21 cellular contexts compared by ENCODE assay signal in the genomic region with DNA sequence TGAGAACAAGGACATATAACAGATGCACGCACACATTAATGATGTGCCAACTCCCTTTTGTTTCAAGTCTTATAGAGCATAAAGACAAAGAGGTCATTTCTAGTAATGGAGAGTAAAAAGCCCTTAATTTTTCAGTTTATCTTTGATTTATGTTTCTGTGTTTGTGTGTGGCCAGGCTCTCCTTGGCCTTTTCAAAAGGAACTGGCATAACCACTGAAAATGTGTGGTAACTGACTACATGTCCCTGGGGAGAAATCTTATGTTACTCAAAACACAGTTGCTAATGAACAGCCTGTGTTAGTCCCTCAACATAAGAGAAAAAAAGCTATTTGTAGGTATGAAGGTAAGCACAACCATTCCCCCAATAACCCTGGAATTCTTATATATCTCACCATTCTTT. TPM values are rescaled to one million over a fixed set of nuclear protein-coding genes. Genes with fewer than 3 reads are reported as not detected.
DNase-seq lines count a peak whose midpoint lies in the region; ATAC-seq and TF ChIP-seq lines count a peak whose summit lies in the region.
"Had no signal": no experiment of that assay in that cellular context is flagged by ENCODE, and none has a peak within 500 bp of the region (broad histone marks: within the 10 kb centered on the region; RNA-seq: fewer than 3 reads in every experiment).

No MANE protein-coding gene starts in this region.

- TF ChIP-seq CTCF in activated B cell treated with CpG ODN at 0.5 μM for 24 hours (IDR thresholded peaks at IDR 0.05): no peak
- no peak for TF ChIP-seq CTCF in dorsolateral prefrontal cortex (IDR thresholded peaks at IDR 0.05 in 54 of 56, conservative IDR thresholded peaks at IDR 0.05 in 2 of 56; ENCODE audit: low read depth in 1 of 56, partially characterized antibody in 56 of 56)

- H3K36me3 Mint-ChIP-seq in activated B cell treated with CpG ODN at 0.5 μM for 24 hours (ENCODE audit: low read depth): no peaks in the 10 kb centered on the region
- no peaks in the 10 kb centered on the region for H3K36me3 Mint-ChIP-seq in activated naive CD8-positive, alpha-beta T cell treated with anti-CD3 and anti-CD28 coated beads for 36 hours

- H3K9ac ChIP-seq in BLaER1 treated with 17β-estradiol and CSF1 and Interleukin-3, amounts not matched to agents 10 nM and 100 nM: peak overlapping the region in 2 of 11 experiments; percentile 0 to 8; a peak in 1 of 22 replicates

- no peak overlapping the region for H3K4me3 ChIP-seq in BLaER1 treated with 17β-estradiol and CSF1 and Interleukin-3, amounts not matched to agents 10 nM and 100 nM
- no peak overlapping the region for H3K4me3 ChIP-seq in dorsolateral prefrontal cortex
- H3K4me3 ChIP-seq: left ventricle myocardium inferior, ovary, sigmoid colon, suprapubic skin had no signal

- no peaks in the 10 kb centered on the region for H3K9me3 Mint-ChIP-seq in activated B cell treated with CpG ODN at 0.5 μM for 24 hours
- no peaks in the 10 kb centered on the region for H3K9me3 Mint-ChIP-seq in activated naive CD8-positive, alpha-beta T cell treated with anti-CD3 and anti-CD28 coated beads for 36 hours

- H3K27me3 ChIP-seq in BLaER1 treated with 17β-estradiol and CSF1 and Interleukin-3, amounts not matched to agents 10 nM and 100 nM: no peaks in the 10 kb centered on the region
- no peaks in the 10 kb centered on the region for H3K27me3 ChIP-seq in dorsolateral prefrontal cortex
- H3K27me3 ChIP-seq: ovary, sigmoid colon, suprapubic skin had no signal

- H3K27me3 Mint-ChIP-seq in activated B cell treated with CpG ODN at 0.5 μM for 24 hours: peaks cover 7% of the 10 kb centered on the region
- H3K27me3 Mint-ChIP-seq in activated naive CD8-positive, alpha-beta T cell treated with anti-CD3 and anti-CD28 coated beads for 36 hours: peaks cover 13% of the 10 kb centered on the region

- H3K9me3 ChIP-seq in BLaER1 treated with 17β-estradiol and CSF1 and Interleukin-3, amounts not matched to agents 10 nM and 100 nM (replicated peaks in 1 of 11): peaks cover 3 to 13% (median 7%) of the 10 kb centered on the region in 11 experiments; a peak in 16 of 22 replicates
- H3K9me3 ChIP-seq: left ventricle myocardium inferior, ovary, sigmoid colon, suprapubic skin had no signal

- peak; percentile 54 for ATAC-seq in HG03378 (IDR thresholded peaks at IDR 0.05; ENCODE audit: unreplicated experiment)
- peak; percentile 78 for ATAC-seq in activated B cell treated with CpG ODN at 0.5 μM for 24 hours (ENCODE audit: low read depth)
- ATAC-seq: activated CD4-positive, CD25-positive, alpha-beta regulatory T cell treated with anti-CD3 and anti-CD28 coated beads, Interleukin-2, amount 50 U/mL, for 24 hours had no signal

- DNase-seq in activated B cell treated with CpG ODN at 0.5 μM for 24 hours (no peak), myocyte (ENCODE audit: low read depth) (peak; percentile 73), NCI-H1092 (lab: John Stamatoyannopoulos, UW) (no peak), dorsolateral prefrontal cortex (no peak), NCI-H345 (lab: John Stamatoyannopoulos, UW) (no peak)
- DNase-seq in activated naive CD8-positive, alpha-beta T cell treated with anti-CD3 and anti-CD28 coated beads for 36 hours: no peak
- DNase-seq: GF-D8; H7; Karpas-422; left ventricle myocardium inferior; NCI-H524; ovary; SHP77 treated with DMSO at 0.1 percent for 48 hours; sigmoid colon; stimulated activated CD4-positive, alpha-beta T cell treated with anti-CD3 and anti-CD28 coated beads, Interleukin-2, amount 100 ng/mL, for 48 hours; T-helper 2 cell had no signal

- H3K4me2 ChIP-seq in BLaER1 treated with 17β-estradiol and CSF1 and Interleukin-3, amounts not matched to agents 10 nM and 100 nM: peak overlapping the region; percentile 18 to 83 (median 60); a peak in 21 of 22 replicates

- peaks cover 0 to 5% (median 0%) of the 10 kb centered on the region in 11 experiments; a peak in 2 of 22 replicates for H3K36me3 ChIP-seq in BLaER1 treated with 17β-estradiol and CSF1 and Interleukin-3, amounts not matched to agents 10 nM and 100 nM
- H3K36me3 ChIP-seq: left ventricle myocardium inferior, ovary, sigmoid colon, suprapubic skin had no signal

- H4K20me1 ChIP-seq in BLaER1 treated with 17β-estradiol and CSF1 and Interleukin-3, amounts not matched to agents 10 nM and 100 nM: no peaks in the 10 kb centered on the region

- CTCF ChIA-PET in activated B cell treated with CpG ODN at 0.5 μM for 24 hours (lab: Charles Lee): no interaction called here

- H3K4me3 Mint-ChIP-seq in activated B cell treated with CpG ODN at 0.5 μM for 24 hours: no peak overlapping the region
- H3K4me3 Mint-ChIP-seq in activated naive CD8-positive, alpha-beta T cell treated with anti-CD3 and anti-CD28 coated beads for 36 hours: no peak overlapping the region

- intact Hi-C loops in activated B cell treated with CpG ODN at 0.5 μM for 24 hours (cut with micrococcal nuclease): loop anchor here (5.0 kb wide), 1 partner anchor 55 kb away; a partner anchor contains a TSS
- intact Hi-C loops in dorsolateral prefrontal cortex (cut with DNase I): no loop called here

- peaks cover 9% of the 10 kb centered on the region for H3K4me1 Mint-ChIP-seq in activated B cell treated with CpG ODN at 0.5 μM for 24 hours
- no peaks in the 10 kb centered on the region for H3K4me1 Mint-ChIP-seq in activated naive CD8-positive, alpha-beta T cell treated with anti-CD3 and anti-CD28 coated beads for 36 hours

- H3K4me1 ChIP-seq in BLaER1 treated with 17β-estradiol and CSF1 and Interleukin-3, amounts not matched to agents 10 nM and 100 nM: peaks cover 29 to 59% (median 39%) of the 10 kb centered on the region in 10 experiments

- POLR2A ChIA-PET in activated B cell treated with CpG ODN at 0.5 μM for 24 hours (lab: Charles Lee): interaction anchor here (0.6 to 0.7 kb wide), 4 partner anchors 37 to 489 kb away, joined by 3 to 16 read pairs (median 3); no protein-coding TSS in a partner anchor

- no peak overlapping the region for H3K27ac Mint-ChIP-seq in activated B cell treated with CpG ODN at 0.5 μM for 24 hours
- H3K27ac Mint-ChIP-seq in activated naive CD8-positive, alpha-beta T cell treated with anti-CD3 and anti-CD28 coated beads for 36 hours: no peak overlapping the region

- H3K27ac ChIP-seq in BLaER1 treated with 17β-estradiol and CSF1 and Interleukin-3, amounts not matched to agents 10 nM and 100 nM: peak overlapping the region in 7 of 11 experiments; percentile 21 to 65 (median 47); a peak in 11 of 22 replicates
- no peak overlapping the region for H3K27ac ChIP-seq in dorsolateral prefrontal cortex
- H3K27ac ChIP-seq: left ventricle myocardium inferior, ovary, sigmoid colon, suprapubic skin had no signal

RNA-seq across cellular contexts. Expression of a gene that starts 47.6 kb away (rescaled TPM):
- total RNA-seq in activated B cell treated with CpG ODN at 0.5 μM for 24 hours (not detected in 2 replicates), myocyte (not detected in 2 replicates), dorsolateral prefrontal cortex (under 1 TPM in 1 of 120 experiments, not detected in 119; 0.11 TPM)
- 0.10 TPM for polyA plus RNA-seq in myocyte (2012)
- total RNA-seq in activated naive CD8-positive, alpha-beta T cell treated with anti-CD3 and anti-CD28 coated beads for 36 hours: not detected
- total RNA-seq: H7, left ventricle myocardium inferior, OCI-LY7, sigmoid colon had no signal

RNA-seq across cellular contexts. Expression of a gene that starts 54.3 kb away (rescaled TPM):
- total RNA-seq in activated B cell treated with CpG ODN at 0.5 μM for 24 hours (103 and 111 TPM in 2 replicates), myocyte (89.8 and 124 TPM in 2 replicates), dorsolateral prefrontal cortex (10 to 100 TPM; 12.6 to 46.0 (median 30.8) TPM)
- polyA plus RNA-seq in myocyte (2012): 24.4 TPM
- 10 to 100 TPM; 28.9 to 29.8 TPM for total RNA-seq in activated naive CD8-positive, alpha-beta T cell treated with anti-CD3 and anti-CD28 coated beads for 36 hours

Comparison
In these comparisons a context has a peak if more than half of its experiments do, and no peak if none do; other contexts are left out.
1. H3K27ac ChIP-seq: peak in BLaER1 treated with 17β-estradiol and CSF1 and Interleukin-3, amounts not matched to agents 10 nM and 100 nM (7 of 11); none in dorsolateral prefrontal cortex (0 of 59).